Comparison of ENCODE assay signal across 8 cellular contexts in the genomic region with DNA sequence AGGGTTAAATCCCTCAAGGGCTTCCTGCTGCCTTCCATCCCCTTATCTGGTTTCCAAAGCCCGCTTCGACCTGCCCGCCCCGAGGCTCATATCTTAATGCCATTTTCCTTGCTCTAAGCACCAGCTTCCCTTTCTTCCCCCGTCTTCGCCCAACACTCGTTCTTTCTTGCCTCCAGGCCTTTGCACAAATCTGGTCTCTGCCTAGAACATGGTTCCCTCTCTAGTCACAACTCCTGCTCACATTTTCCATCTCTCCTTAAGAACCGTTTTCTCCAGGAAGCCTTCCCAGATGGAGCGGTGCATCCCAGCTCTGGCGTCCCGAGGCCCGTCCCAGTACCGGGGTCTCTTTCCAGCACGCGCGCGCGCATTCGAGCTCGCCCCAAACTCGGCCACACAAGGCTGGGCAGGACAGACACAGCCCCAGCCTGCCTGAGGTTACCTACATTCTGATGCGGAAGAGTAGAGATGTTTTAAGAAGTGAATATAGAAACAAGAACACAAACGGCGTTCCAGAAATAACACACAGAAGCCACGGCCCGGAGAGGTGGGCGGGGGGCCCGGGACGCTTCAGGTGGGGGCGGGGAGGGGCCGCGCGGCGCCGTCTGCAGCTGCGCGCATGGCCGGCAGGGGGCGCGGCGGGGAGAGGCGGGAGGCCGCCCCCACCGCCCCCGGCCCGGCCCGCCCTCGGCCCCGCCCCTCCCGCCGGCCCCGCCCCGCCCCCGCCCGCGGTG. TPM values are rescaled to one million over a fixed set of nuclear protein-coding genes. Genes with fewer than 3 reads are reported as not detected.
DNase-seq lines count a peak whose midpoint lies in the region; ATAC-seq and TF ChIP-seq lines count a peak whose summit lies in the region.

A gene with protein sequence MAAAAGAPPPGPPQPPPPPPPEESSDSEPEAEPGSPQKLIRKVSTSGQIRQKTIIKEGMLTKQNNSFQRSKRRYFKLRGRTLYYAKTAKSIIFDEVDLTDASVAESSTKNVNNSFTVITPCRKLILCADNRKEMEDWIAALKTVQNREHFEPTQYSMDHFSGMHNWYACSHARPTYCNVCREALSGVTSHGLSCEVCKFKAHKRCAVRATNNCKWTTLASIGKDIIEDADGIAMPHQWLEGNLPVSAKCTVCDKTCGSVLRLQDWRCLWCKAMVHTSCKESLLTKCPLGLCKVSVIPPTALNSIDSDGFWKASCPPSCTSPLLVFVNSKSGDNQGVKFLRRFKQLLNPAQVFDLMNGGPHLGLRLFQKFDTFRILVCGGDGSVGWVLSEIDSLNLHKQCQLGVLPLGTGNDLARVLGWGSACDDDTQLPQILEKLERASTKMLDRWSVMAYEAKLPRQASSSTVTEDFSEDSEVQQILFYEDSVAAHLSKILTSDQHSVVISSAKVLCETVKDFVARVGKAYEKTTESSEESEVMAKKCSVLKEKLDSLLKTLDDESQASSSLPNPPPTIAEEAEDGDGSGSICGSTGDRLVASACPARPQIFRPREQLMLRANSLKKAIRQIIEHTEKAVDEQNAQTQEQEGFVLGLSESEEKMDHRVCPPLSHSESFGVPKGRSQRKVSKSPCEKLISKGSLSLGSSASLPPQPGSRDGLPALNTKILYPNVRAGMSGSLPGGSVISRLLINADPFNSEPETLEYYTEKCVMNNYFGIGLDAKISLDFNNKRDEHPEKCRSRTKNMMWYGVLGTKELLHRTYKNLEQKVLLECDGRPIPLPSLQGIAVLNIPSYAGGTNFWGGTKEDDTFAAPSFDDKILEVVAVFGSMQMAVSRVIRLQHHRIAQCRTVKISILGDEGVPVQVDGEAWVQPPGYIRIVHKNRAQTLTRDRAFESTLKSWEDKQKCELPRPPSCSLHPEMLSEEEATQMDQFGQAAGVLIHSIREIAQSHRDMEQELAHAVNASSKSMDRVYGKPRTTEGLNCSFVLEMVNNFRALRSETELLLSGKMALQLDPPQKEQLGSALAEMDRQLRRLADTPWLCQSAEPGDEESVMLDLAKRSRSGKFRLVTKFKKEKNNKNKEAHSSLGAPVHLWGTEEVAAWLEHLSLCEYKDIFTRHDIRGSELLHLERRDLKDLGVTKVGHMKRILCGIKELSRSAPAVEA (plus strand): TSS at position 726 of the 731 bp plus-strand sequence. CDS start 25 bp downstream, outside the sequence.

- TF ChIP-seq CTCF in lower lobe of right lung (IDR thresholded peaks at IDR 0.05): no peak

- intact Hi-C loops in lower lobe of right lung (cut with DNase I): no loop called here

- peak; percentile 44 for ATAC-seq in HG02840 (IDR thresholded peaks at IDR 0.05; ENCODE audit: low FRiP score, unreplicated experiment)
- ATAC-seq in lower lobe of right lung: peak; percentile 88 to 95

- H3K4me1 ChIP-seq in lower lobe of right lung: peaks cover 45% of the 10 kb centered on the region

- CTCF ChIA-PET in activated CD4-positive, alpha-beta T cell treated with anti-CD3 and anti-CD28 coated beads, Interleukin-2, amount 10 ng/mL, durations not matched to agents 7 days and 5 days (lab: Charles Lee): interaction anchor here (0.6 to 2.0 kb wide), 16 partner anchors 8 to 91 kb away, joined by 3 to 12 read pairs (median 4); no protein-coding TSS in a partner anchor

- peaks cover 29% of the 10 kb centered on the region for H3K36me3 Mint-ChIP-seq in activated CD4-positive, alpha-beta T cell treated with anti-CD3 and anti-CD28 coated beads, Interleukin-2, amount 10 ng/mL, durations not matched to agents 7 days and 5 days (ENCODE audit: low read depth)

- H3K27ac Mint-ChIP-seq in activated CD4-positive, alpha-beta T cell treated with anti-CD3 and anti-CD28 coated beads, Interleukin-2, amount 10 ng/mL, durations not matched to agents 7 days and 5 days: peak within 1 kb of the TSS; percentile 93

- no peaks in the 10 kb centered on the region for H3K9me3 ChIP-seq in lower lobe of right lung

- H3K9me3 Mint-ChIP-seq in activated CD4-positive, alpha-beta T cell treated with anti-CD3 and anti-CD28 coated beads, Interleukin-2, amount 10 ng/mL, durations not matched to agents 7 days and 5 days: no peaks in the 10 kb centered on the region

- H3K4me3 Mint-ChIP-seq in activated CD4-positive, alpha-beta T cell treated with anti-CD3 and anti-CD28 coated beads, Interleukin-2, amount 10 ng/mL, durations not matched to agents 7 days and 5 days: peak within 1 kb of the TSS; percentile 83

- POLR2A ChIA-PET in activated CD4-positive, alpha-beta T cell treated with anti-CD3 and anti-CD28 coated beads, Interleukin-2, amount 10 ng/mL, durations not matched to agents 7 days and 5 days (lab: Charles Lee): interaction anchor here (1.0 kb wide), 1 partner anchor 22 kb away, joined by 3 read pairs; no protein-coding TSS in a partner anchor

- peaks cover 73% of the 10 kb centered on the region for H3K4me1 Mint-ChIP-seq in activated CD4-positive, alpha-beta T cell treated with anti-CD3 and anti-CD28 coated beads, Interleukin-2, amount 10 ng/mL, durations not matched to agents 7 days and 5 days

- peak within 1 kb of the TSS; percentile 77 for H3K27ac ChIP-seq in lower lobe of right lung

- H3K4me3 ChIP-seq in lower lobe of right lung: peak within 1 kb of the TSS; percentile 75

- H3K36me3 ChIP-seq in lower lobe of right lung: no peaks in the 10 kb centered on the region

- DNase-seq in NCI-H2029 (lab: John Stamatoyannopoulos, UW) (peak; percentile 16), NCI-H2029 treated with DMSO at 0.1 percent for 48 hours (lab: John Stamatoyannopoulos, UW) (no peak), NCI-H2227 (lab: John Stamatoyannopoulos, UW; ENCODE audit: unreplicated experiment) (peak; percentile 73), dermis blood vessel endothelial cell (peak; percentile 67), lower lobe of right lung (peak; percentile 75)
- DNase-seq in activated CD4-positive, alpha-beta T cell treated with anti-CD3 and anti-CD28 coated beads, Interleukin-2, amount 10 ng/mL, durations not matched to agents 7 days and 5 days: peak; percentile 69
- DNase-seq in stimulated activated CD4-positive, alpha-beta T cell treated with anti-CD3 and anti-CD28 coated beads, TNF-alpha, amount 100 ng/mL, for 48 hours (ENCODE audit: low read depth in 3 of 3): peak in 2 of 3 donors; percentile 52 to 72

- no peaks in the 10 kb centered on the region for H3K27me3 Mint-ChIP-seq in activated CD4-positive, alpha-beta T cell treated with anti-CD3 and anti-CD28 coated beads, Interleukin-2, amount 10 ng/mL, durations not matched to agents 7 days and 5 days

- no peaks in the 10 kb centered on the region for H3K27me3 ChIP-seq in lower lobe of right lung (ENCODE audit: low read depth)

RNA-seq across cellular contexts. Expression of the gene that starts here (rescaled TPM):
- total RNA-seq in activated CD4-positive, alpha-beta T cell treated with anti-CD3 and anti-CD28 coated beads, Interleukin-2, amount 10 ng/mL, durations not matched to agents 7 days and 5 days: 10 to 100 TPM; 84.1 to 97.5 TPM
- total RNA-seq in dermis blood vessel endothelial cell (12.2 and 12.3 TPM in 2 replicates), lower lobe of right lung (69.3 TPM)
